ENCODE assay signal across 12 cellular contexts in genomic region chr3:6717026-6717943, GRCh38.
A peak's percentile ranks its signal among the peaks of the same experiment; 100 is the strongest.
DNase-seq lines count a peak whose midpoint lies in the region; ATAC-seq and TF ChIP-seq lines count a peak whose summit lies in the region.
"Had no signal": no experiment of that assay in that cellular context is flagged by ENCODE, and none has a peak within 500 bp of the region (broad histone marks: within the 10 kb centered on the region; RNA-seq: fewer than 3 reads in every experiment).

No MANE protein-coding gene starts in this region.

- H3K18ac ChIP-seq in neuronal stem cell (ENCODE audit: low read length): no peak overlapping the region

- H2BK15ac ChIP-seq in neuronal stem cell (ENCODE audit: low read length): no peak overlapping the region

- no peaks in the 10 kb centered on the region for H3K79me1 ChIP-seq in neuronal stem cell (ENCODE audit: low read depth, low read length)

- no peak overlapping the region for H2AFZ ChIP-seq in neuronal stem cell (ENCODE audit: low read length)

- ATAC-seq in GM19043 (IDR thresholded peaks at IDR 0.05; ENCODE audit: low read depth, unreplicated experiment): peak; percentile 87
- peak; percentile 96 for ATAC-seq in HG02610 (IDR thresholded peaks at IDR 0.05; ENCODE audit: unreplicated experiment)
- peak; percentile 78 for ATAC-seq in HG03439 (IDR thresholded peaks at IDR 0.05; ENCODE audit: unreplicated experiment)
- ATAC-seq in mucosa of descending colon: peak; percentile 64
- ATAC-seq in esophagus mucosa: no peak

- no peak overlapping the region for H3K4ac ChIP-seq in neuronal stem cell (ENCODE audit: low read length)

- H3K27ac ChIP-seq in uterus (no peak overlapping the region), neuronal stem cell (replicated peaks; ENCODE audit: low read length) (no peak overlapping the region)

- no peak for TF ChIP-seq CTCF in mucosa of descending colon (IDR thresholded peaks at IDR 0.05)
- TF ChIP-seq CTCF in uterus (IDR thresholded peaks at IDR 0.05): no peak

- H2BK5ac ChIP-seq in neuronal stem cell (ENCODE audit: low read length): no peak overlapping the region

- H3K9me3 ChIP-seq in mucosa of descending colon (no peaks in the 10 kb centered on the region), uterus (no peaks in the 10 kb centered on the region), neuronal stem cell (replicated peaks in 1 of 2; ENCODE audit: control insufficient read depth in 2 of 2, insufficient read depth in 1 of 2, low read depth in 1 of 2, low read length in 2 of 2) (peaks cover 0 to 1% of the 10 kb centered on the region in 2 donors)

- no peak overlapping the region for H3K9ac ChIP-seq in neuronal stem cell (ENCODE audit: low read depth, low read length, poor library complexity)

- H2BK120ac ChIP-seq in neuronal stem cell (ENCODE audit: low read depth, low read length): no peak overlapping the region

- H2AK5ac ChIP-seq in neuronal stem cell (ENCODE audit: low read depth, low read length): no peak overlapping the region

- DNase-seq in mucosa of descending colon: no peak
- DNase-seq in uterus: no peak
- DNase-seq in stimulated activated CD4-positive, alpha-beta T cell treated with anti-CD3 and anti-CD28 coated beads, Interleukin-4, amount 100 ng/mL, for 4 hours: no peak
- no peak for DNase-seq in neuronal stem cell (ENCODE audit: low spot score)
- DNase-seq: activated naive CD4-positive, alpha-beta T cell treated with Interleukin-2 at 50 U/mL for 16 hours; DMS153; H7; head of caudate nucleus had no signal

- no peak overlapping the region for H2BK12ac ChIP-seq in neuronal stem cell (ENCODE audit: low read length)

- intact Hi-C loops in mucosa of descending colon (cut with DNase I, micrococcal nuclease) (no loop called here), uterus (cut with DNase I; ENCODE audit: low total_unique reads) (no loop called here)

- H4K8ac ChIP-seq in neuronal stem cell (ENCODE audit: low read depth, low read length): no peak overlapping the region

- no CpG with 5 or more reads among the region's 6 CpGs for WGBS in neuronal stem cell (ENCODE audit: extremely low coverage in 2 of 2, insufficient read length in 2 of 2, insufficient replicate concordance in 1 of 2), 2 donors

- no peaks in the 10 kb centered on the region for H3K36me3 ChIP-seq in mucosa of descending colon (ENCODE audit: low read depth)
- H3K36me3 ChIP-seq in uterus: no peaks in the 10 kb centered on the region
- no peaks in the 10 kb centered on the region for H3K36me3 ChIP-seq in neuronal stem cell (replicated peaks in 1 of 2; ENCODE audit: control insufficient read depth in 2 of 2, insufficient read depth in 2 of 2, low read length in 2 of 2)

- H3K27me3 ChIP-seq in uterus: no peaks in the 10 kb centered on the region
- H3K27me3 ChIP-seq in neuronal stem cell (ENCODE audit: control insufficient read depth in 3 of 3, insufficient read depth in 3 of 3, low read depth in 1 of 3, low read length in 3 of 3): no peaks in the 10 kb centered on the region

- no peaks in the 10 kb centered on the region for H3K4me1 ChIP-seq in mucosa of descending colon (ENCODE audit: low read depth)
- no peaks in the 10 kb centered on the region for H3K4me1 ChIP-seq in uterus
- no peaks in the 10 kb centered on the region for H3K4me1 ChIP-seq in neuronal stem cell (ENCODE audit: control insufficient read depth in 2 of 2, insufficient read depth in 1 of 2, low read depth in 1 of 2, low read length in 2 of 2)

- H3K14ac ChIP-seq in neuronal stem cell (ENCODE audit: low read length): no peak overlapping the region

- no peak overlapping the region for H4K91ac ChIP-seq in neuronal stem cell (ENCODE audit: low read depth, low read length, poor library complexity)

- TF ChIP-seq POLR2A in uterus (IDR thresholded peaks at IDR 0.05): no peak

- H3K4me3 ChIP-seq in mucosa of descending colon: no peak overlapping the region
- no peak overlapping the region for H3K4me3 ChIP-seq in uterus
- no peak overlapping the region for H3K4me3 ChIP-seq in neuronal stem cell (ENCODE audit: low read length in 2 of 2)

- no peak overlapping the region for H3K4me2 ChIP-seq in neuronal stem cell (ENCODE audit: insufficient read depth, low read length, poor library complexity, severe bottlenecking)

- no peak overlapping the region for H3K23ac ChIP-seq in neuronal stem cell (ENCODE audit: low read depth, low read length, poor library complexity)
